Comparison of ENCODE assay signal across 24 cellular contexts in the genomic region with DNA sequence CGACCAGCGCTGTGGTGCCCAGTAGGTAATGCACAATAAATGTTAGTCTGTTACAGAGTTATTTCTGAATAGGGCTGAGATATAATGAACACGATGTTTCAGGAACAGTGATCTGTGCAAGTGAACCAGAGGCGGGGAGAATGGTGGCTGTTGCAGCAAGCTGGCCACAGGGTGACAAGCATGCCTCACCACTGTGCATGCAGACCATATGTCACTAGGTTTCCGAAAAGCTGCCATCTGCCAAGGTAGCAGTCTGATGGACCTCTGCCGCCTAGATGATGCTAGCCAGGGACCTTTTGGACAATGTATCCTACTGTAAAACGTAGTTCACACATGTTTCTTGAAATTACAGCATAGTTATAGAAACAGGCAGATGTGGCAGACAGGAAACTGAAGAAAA.
DNase-seq lines count a peak whose midpoint lies in the region; ATAC-seq lines count a peak whose summit lies in the region.
"Had no signal": no experiment of that assay in that cellular context is flagged by ENCODE, and none has a peak within 500 bp of the region (broad histone marks: within the 10 kb centered on the region; RNA-seq: fewer than 3 reads in every experiment).

No MANE protein-coding gene starts in this region.

- ATAC-seq in HG02938 (IDR thresholded peaks at IDR 0.05; ENCODE audit: unreplicated experiment), result no peak
- ATAC-seq: CD8-positive, alpha-beta T cell; HepG2 had no signal

- DNase-seq in NCI-H2227 (lab: John Stamatoyannopoulos, UW; ENCODE audit: unreplicated experiment) (peak; percentile 11), NCI-H2227 treated with DMSO at 0.1 percent for 48 hours (lab: John Stamatoyannopoulos, UW) (no peak), NCI-H69 (lab: John Stamatoyannopoulos, UW) (peak; percentile 65), cerebellar cortex (ENCODE audit: low spot score) (peak; percentile 61), NCI-H1417 (lab: John Stamatoyannopoulos, UW) (no peak), NCI-H128 (lab: John Stamatoyannopoulos, UW; ENCODE audit: unreplicated experiment) (no peak)
- no peak for DNase-seq in activated CD4-positive, CD25-positive, alpha-beta regulatory T cell (lab: John Stamatoyannopoulos, UW)
- DNase-seq: Caco-2; CD8-positive, alpha-beta T cell; DMS53; GM23248; H7; Karpas-422; NCI-H1092; NCI-H146; NCI-H2029 treated with DMSO at 0.1 percent for 48 hours; NCI-H526 treated with DMSO at 0.1 percent for 48 hours; NK-92 treated with Interleukin-12 subunit alpha and Interleukin-12 subunit beta, amount 100 ng/mL, for 24 hours; PC-9; Right ventricle myocardium superior; RPMI8226; T-helper 1 cell had no signal

Comparison
In these comparisons a context has a peak if more than half of its experiments do, and no peak if none do; other contexts are left out.
1. DNase-seq: peak in NCI-H2227 (single experiment), NCI-H69 (single experiment) and cerebellar cortex (single experiment); none in NCI-H2227 treated with DMSO at 0.1 percent for 48 hours (single experiment), NCI-H1417 (0 of 3), activated CD4-positive, CD25-positive, alpha-beta regulatory T cell (0 of 4) and NCI-H128 (single experiment).